Comparison of ENCODE assay signal across 23 cellular contexts in genomic region chr13:93180376-93180966, GRCh38. TPM values are rescaled to one million over a fixed set of nuclear protein-coding genes. Genes with fewer than 3 reads are reported as not detected.
DNase-seq lines count a peak whose midpoint lies in the region; ATAC-seq and TF ChIP-seq lines count a peak whose summit lies in the region.
"Had no signal": no experiment of that assay in that cellular context is flagged by ENCODE, and none has a peak within 500 bp of the region (broad histone marks: within the 10 kb centered on the region; RNA-seq: fewer than 3 reads in every experiment).

No MANE protein-coding gene starts in this region.

- no peak overlapping the region for H3K4me3 ChIP-seq in AG04450 (ENCODE audit: low read depth, low read length)
- no peak overlapping the region for H3K4me3 ChIP-seq in astrocyte of the cerebellum (ENCODE audit: low read depth, low read length)
- no peak overlapping the region for H3K4me3 ChIP-seq in hepatocyte
- H3K4me3 ChIP-seq: gastrocnemius medialis, sigmoid colon, vagina had no signal

- H2AFZ ChIP-seq in hepatocyte = no peak overlapping the region
- H2AFZ ChIP-seq: parathyroid adenoma had no signal

- no peaks in the 10 kb centered on the region for H3K9me2 ChIP-seq in hepatocyte (replicated peaks; ENCODE audit: insufficient read depth)

- DNase-seq in AG04450 (ENCODE audit: low read depth, low spot score) (peak; percentile 16), HCEC 1CT (peak; percentile 20), astrocyte of the cerebellum (ENCODE audit: low read depth) (peak; percentile 32), hepatocyte (ENCODE audit: low spot score) (no peak), GM13977 (ENCODE audit: low spot score) (no peak), hippocampal formation (lab: John Stamatoyannopoulos, UW) (no peak), NCI-H1105 treated with DMSO at 0.1 percent for 48 hours (lab: John Stamatoyannopoulos, UW) (no peak)
- DNase-seq: ACHN; activated CD4-positive, alpha-beta T cell treated with anti-CD3 and anti-CD28 coated beads for 48 hours; CD4-positive, alpha-beta T cell; gastrocnemius medialis; naive thymus-derived CD8-positive, alpha-beta T cell; NCI-H1105; NCI-H2081 treated with DMSO at 0.1 percent for 48 hours; NCI-H510A; sigmoid colon; T-cell had no signal

- H3K79me2 ChIP-seq in hepatocyte = no peaks in the 10 kb centered on the region
- H3K79me2 ChIP-seq: parathyroid adenoma had no signal

- H3K4me1 ChIP-seq in hepatocyte (ENCODE audit: insufficient read depth) = no peaks in the 10 kb centered on the region
- H3K4me1 ChIP-seq: gastrocnemius medialis, parathyroid adenoma, sigmoid colon, vagina had no signal

- POLR2A ChIA-PET in AG04450 (lab: Yijun Ruan, JAX) = no interaction called here

- TF ChIP-seq CTCF in AG04450 (IDR thresholded peaks at IDR 0.05; ENCODE audit: low read depth, low read length) (no peak), astrocyte of the cerebellum (IDR thresholded peaks at IDR 0.05; ENCODE audit: low read depth, low read length, missing control alignments) (no peak), hepatocyte (IDR thresholded peaks at IDR 0.05; ENCODE audit: poor library complexity) (no peak), GM13977 (IDR thresholded peaks at IDR 0.05; ENCODE audit: extremely low read depth, insufficient read depth, missing control alignments) (no peak)

- WGBS in hepatocyte (ENCODE audit: low lambda C conversion rate, missing lambda C conversion rate) = 8% methylated on average over 2 of the region's 2 CpGs

- in situ Hi-C loops in astrocyte of the cerebellum (cut with HindIII; ENCODE audit: low sequenced_read_pairs) (no loop called here), GM13977 (cut with MboI; ENCODE audit: low pct_unique_long_range_greater_than_20kb, low sequenced_read_pairs, unreplicated experiment) (no loop called here)

- H3K4me2 ChIP-seq in hepatocyte = peak overlapping the region; percentile 15

- H3K36me3 ChIP-seq in hepatocyte (replicated peaks; ENCODE audit: insufficient read depth, low read depth) = no peaks in the 10 kb centered on the region
- H3K36me3 ChIP-seq: gastrocnemius medialis, sigmoid colon, vagina had no signal

- no peaks in the 10 kb centered on the region for H3K27me3 ChIP-seq in AG04450 (ENCODE audit: control insufficient read depth, insufficient read depth, low read length)
- no peaks in the 10 kb centered on the region for H3K27me3 ChIP-seq in hepatocyte
- H3K27me3 ChIP-seq: gastrocnemius medialis, sigmoid colon, vagina had no signal

- H3K9me3 ChIP-seq in AG04450 (ENCODE audit: control insufficient read depth, insufficient read depth, low read length) (no peaks in the 10 kb centered on the region), hepatocyte (ENCODE audit: low read depth) (no peaks in the 10 kb centered on the region)
- H3K9me3 ChIP-seq: gastrocnemius medialis, sigmoid colon, vagina had no signal

- CTCF ChIA-PET in AG04450 (lab: Charles Lee) = no interaction called here

- ATAC-seq in GM21360 (IDR thresholded peaks at IDR 0.05; ENCODE audit: unreplicated experiment) = no peak
- ATAC-seq: gastrocnemius medialis; naive thymus-derived CD8-positive, alpha-beta T cell; Right ventricle myocardium inferior; stimulated activated memory B cell treated with anti-CD40 and anti-IgM and Interleukin-4, amounts not matched to agents 10 μg/mL and 1 μg/mL and 100 μg/mL, for 72 hours; T-cell had no signal

- no peak overlapping the region for H3K27ac ChIP-seq in AG04450 (ENCODE audit: low read depth, low read length)
- peak overlapping the region; percentile 64 for H3K27ac ChIP-seq in hepatocyte
- H3K27ac ChIP-seq: gastrocnemius medialis, parathyroid adenoma, sigmoid colon, vagina had no signal

- H4K20me1 ChIP-seq in hepatocyte (ENCODE audit: insufficient read depth, poor library complexity, severe bottlenecking) = no peaks in the 10 kb centered on the region

RNA-seq across cellular contexts. Expression of gene GPC6, which starts 46.1 kb away (rescaled TPM):
- polyA plus RNA-seq in AG04450 (2011; rRNA removed) = 40.4 and 41.1 TPM in 2 replicates
- polyA minus RNA-seq in AG04450 (2011; rRNA and poly(A)+ RNA removed) = 88.6 and 111 TPM in 2 replicates
- total RNA-seq in hepatocyte = 80.9 and 92.8 TPM in 2 replicates
- 25.8 and 26.0 TPM in 2 replicates for polyA plus RNA-seq in hepatocyte
- total RNA-seq: CD4-positive, alpha-beta T cell; endothelial cell of umbilical vein; naive thymus-derived CD8-positive, alpha-beta T cell had no signal
- polyA plus RNA-seq: naive thymus-derived CD8-positive, alpha-beta T cell had no signal

Comparison
In these comparisons a context has a peak if more than half of its experiments do, and no peak if none do; other contexts are left out.
1. DNase-seq: peak in AG04450 (single experiment), HCEC 1CT (single experiment) and astrocyte of the cerebellum (single experiment); none in hepatocyte (single experiment), GM13977 (single experiment), hippocampal formation (0 of 2) and NCI-H1105 treated with DMSO at 0.1 percent for 48 hours (single experiment).